In genomic region chr4:155639674-155640529, GRCh38 we compare ENCODE assay signal across 7 cellular contexts. TPM values are rescaled to one million over a fixed set of nuclear protein-coding genes. Genes with fewer than 3 reads are reported as not detected.
DNase-seq lines count a peak whose midpoint lies in the region; ATAC-seq and TF ChIP-seq lines count a peak whose summit lies in the region.

No MANE protein-coding gene starts in this region.

- in situ Hi-C loops in HAP-1 (cut with MboI; ENCODE audit: low sequenced_read_pairs), result no loop called here

- H3K9me3 ChIP-seq in Karpas-422 (ENCODE audit: low read length) (no peaks in the 10 kb centered on the region), HAP-1 (no peaks in the 10 kb centered on the region), body of pancreas (no peaks in the 10 kb centered on the region)

- peak overlapping the region; percentile 2 for H3K27ac Mint-ChIP-seq in nephron progenitor cell

- TF ChIP-seq CTCF in nephron progenitor cell (IDR thresholded peaks at IDR 0.05) (no peak), body of pancreas (IDR thresholded peaks at IDR 0.05) (no peak)

- H3K27me3 Mint-ChIP-seq in nephron progenitor cell (ENCODE audit: low read depth, poor library complexity), result peaks cover 3% of the 10 kb centered on the region

- peak overlapping the region; percentile 78 for H2AFZ ChIP-seq in Karpas-422 (ENCODE audit: low read length)

- intact Hi-C loops in body of pancreas (cut with DNase I), result no loop called here

- no peak overlapping the region for H3K4me3 Mint-ChIP-seq in nephron progenitor cell

- H3K36me3 Mint-ChIP-seq in nephron progenitor cell (ENCODE audit: low read depth), result no peaks in the 10 kb centered on the region

- no peak overlapping the region for H3K4me3 ChIP-seq in Karpas-422 (ENCODE audit: low read length)
- H3K4me3 ChIP-seq in HAP-1, result no peak overlapping the region
- no peak overlapping the region for H3K4me3 ChIP-seq in body of pancreas

- H3K4me2 ChIP-seq in Karpas-422 (ENCODE audit: low read depth, low read length, poor library complexity, severe bottlenecking), result peak overlapping the region; percentile 34

- no peak for TF ChIP-seq POLR2A in body of pancreas (IDR thresholded peaks at IDR 0.05)

- H3K27me3 ChIP-seq in Karpas-422 (ENCODE audit: low read length) (no peaks in the 10 kb centered on the region), HAP-1 (ENCODE audit: low read depth) (no peaks in the 10 kb centered on the region), body of pancreas (no peaks in the 10 kb centered on the region)

- DNase-seq in Karpas-422, result peak; percentile 77
- no peak for DNase-seq in nephron progenitor cell
- no peak for DNase-seq in HAP-1 (ENCODE audit: low spot score in 2 of 2)
- no peak for DNase-seq in body of pancreas
- no peak for DNase-seq in ecto neural progenitor cell (ENCODE audit: low spot score)

- H3K4me1 ChIP-seq in Karpas-422 (ENCODE audit: low read length) (peaks cover 62% of the 10 kb centered on the region), HAP-1 (no peaks in the 10 kb centered on the region), body of pancreas (no peaks in the 10 kb centered on the region)

- no peaks in the 10 kb centered on the region for H4K20me1 ChIP-seq in Karpas-422 (ENCODE audit: insufficient read depth, low read depth, low read length)

- WGBS in body of pancreas, 2 donors, result 66 to 79% methylated on average over 3 of the region's 3 CpGs

- H3K9ac ChIP-seq in Karpas-422 (ENCODE audit: low read length), result peak overlapping the region; percentile 40

- H3K36me3 ChIP-seq in Karpas-422 (ENCODE audit: insufficient read depth, low read length), result no peaks in the 10 kb centered on the region
- H3K36me3 ChIP-seq in HAP-1 (replicated peaks), result no peaks in the 10 kb centered on the region
- H3K36me3 ChIP-seq in body of pancreas (replicated peaks in 1 of 2; ENCODE audit: insufficient read depth in 1 of 2, low read depth in 2 of 2), result no peaks in the 10 kb centered on the region

- peak overlapping the region; percentile 64 for H3K27ac ChIP-seq in Karpas-422 (ENCODE audit: low read length)
- H3K27ac ChIP-seq in body of pancreas, result peak overlapping the region in 1 of 4 donors; percentile 6

- ATAC-seq in GM18909 (IDR thresholded peaks at IDR 0.05; ENCODE audit: poor library complexity, unreplicated experiment), result peak; percentile 89
- peak; percentile 73 for ATAC-seq in HG02588 (IDR thresholded peaks at IDR 0.05; ENCODE audit: unreplicated experiment)
- ATAC-seq in body of pancreas, result no peak

- peaks cover 2% of the 10 kb centered on the region for H3K9me3 Mint-ChIP-seq in nephron progenitor cell

- H3K79me2 ChIP-seq in Karpas-422 (ENCODE audit: low read length), result no peaks in the 10 kb centered on the region

- H3K4me1 Mint-ChIP-seq in nephron progenitor cell, result no peaks in the 10 kb centered on the region

- H3K9me2 ChIP-seq in Karpas-422 (replicated peaks; ENCODE audit: insufficient read depth, low read length), result no peaks in the 10 kb centered on the region

RNA-seq across cellular contexts. Expression of gene GUCY1A1, which starts 26.7 kb away (rescaled TPM):
- total RNA-seq in Karpas-422 (2014; rRNA removed; shearing (Covaris generic); ENCODE audit: low replicate concordance), result 3.0 and 6.1 TPM in 2 replicates
- total RNA-seq in body of pancreas, result 10 to 100 TPM in 1 of 2 donors, 1 to 10 TPM in 1; 7.6 to 20.0 TPM
